Comparison of ENCODE assay signal across 1 cellular context in the genomic region with DNA sequence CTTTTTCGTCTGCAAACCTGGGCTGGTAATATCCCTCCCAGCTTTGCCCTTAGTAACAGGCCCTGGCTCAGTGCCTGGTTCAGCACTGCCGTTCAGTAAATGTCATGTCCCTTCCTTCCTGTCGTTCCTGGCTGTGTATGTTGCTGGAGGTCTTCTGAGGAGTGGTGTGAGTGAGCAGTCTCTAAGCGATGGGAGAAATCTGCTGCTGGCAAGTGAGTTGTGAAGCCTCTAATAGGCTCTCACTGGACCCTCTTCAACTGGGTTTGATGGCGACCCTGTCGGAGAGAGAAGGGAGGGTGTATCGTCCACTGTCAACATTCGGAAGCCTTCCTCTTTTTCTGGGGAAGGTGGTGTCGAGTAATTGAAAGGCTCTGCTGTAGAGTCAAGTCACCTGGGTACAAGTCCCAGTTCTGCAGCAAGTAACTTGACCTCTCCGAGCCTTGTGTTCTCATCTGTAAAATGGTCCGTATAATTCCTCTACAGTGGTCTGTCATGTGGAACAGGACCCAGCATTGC.
TF ChIP-seq lines count a peak whose summit lies in the region.

No MANE protein-coding gene starts in this region.

TF ChIP-seq in HEK293, 187 proteins besides CTCF, POLR2A, EP300 and RAD21 (continued from another document):
- TF ChIP-seq IKZF3 (tag by site-specific recombination; IDR thresholded peaks at IDR 0.05) (no peak), EGR2 (tag by site-specific recombination; IDR thresholded peaks at IDR 0.05; ENCODE audit: low read depth) (no peak), ZFP69B (tag by site-specific recombination; IDR thresholded peaks at IDR 0.05) (no peak), ZNF600 (tag by site-specific recombination; IDR thresholded peaks at IDR 0.05) (0 out of 2 replicates have a peak, but pooled peaks have one; percentile 16), SCRT1 (tag by site-specific recombination; IDR thresholded peaks at IDR 0.05; ENCODE audit: borderline replicate concordance) (no peak), TCF7L2 (IDR thresholded peaks at IDR 0.05; ENCODE audit: borderline replicate concordance, low read depth, low read length) (no peak)
- TF ChIP-seq, protein P1, sequence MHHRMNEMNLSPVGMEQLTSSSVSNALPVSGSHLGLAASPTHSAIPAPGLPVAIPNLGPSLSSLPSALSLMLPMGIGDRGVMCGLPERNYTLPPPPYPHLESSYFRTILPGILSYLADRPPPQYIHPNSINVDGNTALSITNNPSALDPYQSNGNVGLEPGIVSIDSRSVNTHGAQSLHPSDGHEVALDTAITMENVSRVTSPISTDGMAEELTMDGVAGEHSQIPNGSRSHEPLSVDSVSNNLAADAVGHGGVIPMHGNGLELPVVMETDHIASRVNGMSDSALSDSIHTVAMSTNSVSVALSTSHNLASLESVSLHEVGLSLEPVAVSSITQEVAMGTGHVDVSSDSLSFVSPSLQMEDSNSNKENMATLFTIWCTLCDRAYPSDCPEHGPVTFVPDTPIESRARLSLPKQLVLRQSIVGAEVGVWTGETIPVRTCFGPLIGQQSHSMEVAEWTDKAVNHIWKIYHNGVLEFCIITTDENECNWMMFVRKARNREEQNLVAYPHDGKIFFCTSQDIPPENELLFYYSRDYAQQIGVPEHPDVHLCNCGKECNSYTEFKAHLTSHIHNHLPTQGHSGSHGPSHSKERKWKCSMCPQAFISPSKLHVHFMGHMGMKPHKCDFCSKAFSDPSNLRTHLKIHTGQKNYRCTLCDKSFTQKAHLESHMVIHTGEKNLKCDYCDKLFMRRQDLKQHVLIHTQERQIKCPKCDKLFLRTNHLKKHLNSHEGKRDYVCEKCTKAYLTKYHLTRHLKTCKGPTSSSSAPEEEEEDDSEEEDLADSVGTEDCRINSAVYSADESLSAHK (tag by site-specific recombination; IDR thresholded peaks at IDR 0.05), result no peak
- TF ChIP-seq, protein P2, sequence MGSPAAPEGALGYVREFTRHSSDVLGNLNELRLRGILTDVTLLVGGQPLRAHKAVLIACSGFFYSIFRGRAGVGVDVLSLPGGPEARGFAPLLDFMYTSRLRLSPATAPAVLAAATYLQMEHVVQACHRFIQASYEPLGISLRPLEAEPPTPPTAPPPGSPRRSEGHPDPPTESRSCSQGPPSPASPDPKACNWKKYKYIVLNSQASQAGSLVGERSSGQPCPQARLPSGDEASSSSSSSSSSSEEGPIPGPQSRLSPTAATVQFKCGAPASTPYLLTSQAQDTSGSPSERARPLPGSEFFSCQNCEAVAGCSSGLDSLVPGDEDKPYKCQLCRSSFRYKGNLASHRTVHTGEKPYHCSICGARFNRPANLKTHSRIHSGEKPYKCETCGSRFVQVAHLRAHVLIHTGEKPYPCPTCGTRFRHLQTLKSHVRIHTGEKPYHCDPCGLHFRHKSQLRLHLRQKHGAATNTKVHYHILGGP (tag by site-specific recombination; IDR thresholded peaks at IDR 0.05), result no peak
- TF ChIP-seq, protein P3, sequence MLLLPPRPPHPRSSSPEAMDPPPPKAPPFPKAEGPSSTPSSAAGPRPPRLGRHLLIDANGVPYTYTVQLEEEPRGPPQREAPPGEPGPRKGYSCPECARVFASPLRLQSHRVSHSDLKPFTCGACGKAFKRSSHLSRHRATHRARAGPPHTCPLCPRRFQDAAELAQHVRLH (tag by site-specific recombination; IDR thresholded peaks at IDR 0.05), result no peak
